Comparison of ENCODE assay signal across 14 cellular contexts in the genomic region with DNA sequence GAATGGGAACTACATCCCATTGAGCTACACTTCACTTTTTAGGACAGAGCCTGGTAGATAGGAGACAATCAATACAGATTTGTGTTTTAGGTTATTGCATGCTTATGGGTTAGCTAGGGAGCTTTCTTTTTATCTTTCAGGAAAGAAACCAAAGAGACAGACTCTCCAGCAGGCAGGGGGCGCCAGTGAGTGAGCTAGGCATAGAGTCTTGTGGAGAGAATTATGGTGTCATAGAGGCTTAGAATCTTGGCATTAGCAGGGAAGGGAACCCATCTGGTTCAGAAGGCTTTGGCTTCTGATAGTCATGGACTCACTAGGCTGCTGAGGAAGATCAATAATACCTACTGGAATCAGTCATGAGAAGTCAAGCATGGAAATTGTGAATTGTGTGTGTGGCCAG. TPM values are rescaled to one million over a fixed set of nuclear protein-coding genes. Genes with fewer than 3 reads are reported as not detected.
DNase-seq lines count a peak whose midpoint lies in the region; ATAC-seq and TF ChIP-seq lines count a peak whose summit lies in the region.
"Had no signal": no experiment of that assay in that cellular context is flagged by ENCODE, and none has a peak within 500 bp of the region (broad histone marks: within the 10 kb centered on the region; RNA-seq: fewer than 3 reads in every experiment).

A gene with protein sequence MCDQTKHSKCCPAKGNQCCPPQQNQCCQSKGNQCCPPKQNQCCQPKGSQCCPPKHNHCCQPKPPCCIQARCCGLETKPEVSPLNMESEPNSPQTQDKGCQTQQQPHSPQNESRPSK (plus strand): TSS at position 281 of the 400 bp plus-strand sequence. CDS start 6,101 bp downstream, outside the sequence.

- peak; percentile 2 for DNase-seq in NCI-H748 (lab: John Stamatoyannopoulos, UW; ENCODE audit: unreplicated experiment)
- DNase-seq in NCI-H748 treated with DMSO at 0.1 percent for 48 hours (lab: John Stamatoyannopoulos, UW), result no peak
- DNase-seq in HCT116 (ENCODE audit: low read depth, low spot score), result no peak
- peak; percentile 50 to 55 for DNase-seq in activated CD4-positive, alpha-beta T cell treated with anti-CD3 and anti-CD28 coated beads, Interleukin-2, amount 50 U/mL, for 48 hours
- DNase-seq in neural crest cell (ENCODE audit: low read depth, low spot score), result no peak
- DNase-seq in RKO (ENCODE audit: low spot score), result no peak
- DNase-seq: left ventricle myocardium inferior, NCI-H1048, upper lobe of right lung had no signal

- intact Hi-C loops in HCT116 (cut with micrococcal nuclease), result no loop called here

- no peaks in the 10 kb centered on the region for H3K27me3 Mint-ChIP-seq in neural crest cell (ENCODE audit: low read depth)

- H3K9me3 ChIP-seq in HCT116 (ENCODE audit: control insufficient read depth in 1 of 2, insufficient read depth in 1 of 2, low read depth in 1 of 2, low read length in 2 of 2), result no peaks in the 10 kb centered on the region
- H3K9me3 ChIP-seq in gastroesophageal sphincter, result no peaks in the 10 kb centered on the region
- H3K9me3 ChIP-seq: ascending aorta, esophagus muscularis mucosa, left ventricle myocardium inferior, upper lobe of right lung had no signal

- ATAC-seq in HCT116 (peak; percentile 62), GM18861 (IDR thresholded peaks at IDR 0.05; ENCODE audit: unreplicated experiment) (no peak), gastroesophageal sphincter (no peak)
- ATAC-seq: upper lobe of right lung had no signal

- no peaks in the 10 kb centered on the region for H3K36me3 Mint-ChIP-seq in neural crest cell (ENCODE audit: low read depth)

- H3K27ac Mint-ChIP-seq in neural crest cell (ENCODE audit: unreplicated experiment), result no peak within 1 kb of the TSS

- no peaks in the 10 kb centered on the region for H3K9me2 ChIP-seq in HCT116 (ENCODE audit: insufficient read depth)

- RAD21 ChIA-PET in HCT116 (lab: Charles Lee; ENCODE audit: low non-redundant PET in 1 of 2, low total read pairs in 2 of 2, uncharacterized antibody in 2 of 2, unreplicated experiment in 2 of 2), result interaction anchor here in 1 of 2 experiments (1.0 kb wide), 1 partner anchor 315 kb away, joined by 3 read pairs; no protein-coding TSS in a partner anchor

- peaks cover 10% of the 10 kb centered on the region; the same call in 1 of the 2 replicates for H3K27me3 ChIP-seq in HCT116 (ENCODE audit: insufficient read depth, low read length)
- no peaks in the 10 kb centered on the region for H3K27me3 ChIP-seq in gastroesophageal sphincter
- H3K27me3 ChIP-seq: ascending aorta, esophagus muscularis mucosa, upper lobe of right lung had no signal

- H3K36me3 ChIP-seq in HCT116 (ENCODE audit: control insufficient read depth in 1 of 2, insufficient read depth in 2 of 2, low read length in 2 of 2) (no peaks in the 10 kb centered on the region), gastroesophageal sphincter (no peaks in the 10 kb centered on the region)
- H3K36me3 ChIP-seq: ascending aorta, esophagus muscularis mucosa, left ventricle myocardium inferior, upper lobe of right lung had no signal

- H3K9me3 Mint-ChIP-seq in neural crest cell, result peaks cover 9% of the 10 kb centered on the region

- TF ChIP-seq POLR2A in HCT116 (IDR thresholded peaks at IDR 0.05; ENCODE audit: borderline replicate concordance, extremely low read depth, insufficient read depth, insufficient read length), result no peak
- no peak for TF ChIP-seq POLR2A in gastroesophageal sphincter (IDR thresholded peaks at IDR 0.05)

- TF ChIP-seq CTCF in HCT116 (IDR thresholded peaks at IDR 0.05 in 2 of 3, conservative IDR thresholded peaks at IDR 0.05 in 1 of 3; ENCODE audit: borderline replicate concordance in 1 of 3, insufficient read depth in 1 of 3, low read depth in 2 of 3, low read length in 2 of 3), result peak; percentile 16 to 65 (median 57); a peak in 5 of 6 replicates
- peak; percentile 18 for TF ChIP-seq CTCF in neural crest cell (conservative IDR thresholded peaks at IDR 0.05)
- TF ChIP-seq CTCF in gastroesophageal sphincter (IDR thresholded peaks at IDR 0.05), result no peak

- WGBS in gastroesophageal sphincter (ENCODE audit: low coverage in 1 of 2), 2 donors, result 0 to 14% methylated on average over 1 of the region's 1 CpG

- no peak within 1 kb of the TSS for H3K9ac ChIP-seq in HCT116 (ENCODE audit: low read length)
- H3K9ac ChIP-seq: parathyroid adenoma had no signal

- H3K4me1 ChIP-seq in HCT116 (ENCODE audit: control insufficient read depth in 1 of 2, insufficient read depth in 2 of 2, low read length in 2 of 2) (no peaks in the 10 kb centered on the region), gastroesophageal sphincter (no peaks in the 10 kb centered on the region)
- H3K4me1 ChIP-seq: ascending aorta, left ventricle myocardium inferior, parathyroid adenoma, upper lobe of right lung had no signal

- BruUV-seq in HCT116 (replicated peaks; lab: Mats Ljungman, UMichigan), result no TSS peak

- no peaks in the 10 kb centered on the region for H4K20me1 ChIP-seq in HCT116 (ENCODE audit: insufficient read depth)

- no peaks in the 10 kb centered on the region for H3K79me2 ChIP-seq in HCT116 (ENCODE audit: insufficient read depth, low read length)
- H3K79me2 ChIP-seq: parathyroid adenoma had no signal

- H3K4me2 ChIP-seq in HCT116 (ENCODE audit: low read length), result no peak within 1 kb of the TSS

- H3K4me1 Mint-ChIP-seq in neural crest cell, result no peaks in the 10 kb centered on the region

- H3K4me3 ChIP-seq in HCT116 (replicated peaks in 1 of 2; ENCODE audit: low read depth in 1 of 2, low read length in 2 of 2) (no peak within 1 kb of the TSS), gastroesophageal sphincter (no peak within 1 kb of the TSS)
- H3K4me3 ChIP-seq: ascending aorta, esophagus muscularis mucosa, left ventricle myocardium inferior, upper lobe of right lung had no signal

- POLR2A ChIA-PET in HCT116 (lab: Charles Lee), result no interaction called here

- no peak within 1 kb of the TSS for H2AFZ ChIP-seq in HCT116 (ENCODE audit: low read depth, low read length, poor library complexity, severe bottlenecking)
- H2AFZ ChIP-seq: parathyroid adenoma had no signal

- H3K4me3 Mint-ChIP-seq in neural crest cell, result no peak within 1 kb of the TSS

- TF ChIP-seq EP300 in gastroesophageal sphincter (IDR thresholded peaks at IDR 0.05), result no peak

- TF ChIP-seq RAD21 in HCT116 (IDR thresholded peaks at IDR 0.05; ENCODE audit: low read depth), result peak; percentile 42

- CTCF ChIA-PET in HCT116 (lab: Charles Lee), result interaction anchor here (0.6 to 2.0 kb wide), 8 partner anchors 9 to 318 kb away, joined by 3 to 25 read pairs (median 4); no protein-coding TSS in a partner anchor

- H3K27ac ChIP-seq in HCT116 (ENCODE audit: low read depth, low read length) (no peak within 1 kb of the TSS), gastroesophageal sphincter (no peak within 1 kb of the TSS)
- H3K27ac ChIP-seq: ascending aorta, esophagus muscularis mucosa, left ventricle myocardium inferior, parathyroid adenoma, upper lobe of right lung had no signal

TF ChIP-seq in HCT116, 20 proteins besides CTCF, POLR2A, EP300 and RAD21:
- no peak for TF ChIP-seq EGR1 (IDR thresholded peaks at IDR 0.05; ENCODE audit: low read depth)
- TF ChIP-seq, protein P1, sequence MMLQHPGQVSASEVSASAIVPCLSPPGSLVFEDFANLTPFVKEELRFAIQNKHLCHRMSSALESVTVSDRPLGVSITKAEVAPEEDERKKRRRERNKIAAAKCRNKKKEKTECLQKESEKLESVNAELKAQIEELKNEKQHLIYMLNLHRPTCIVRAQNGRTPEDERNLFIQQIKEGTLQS (IDR thresholded peaks at IDR 0.05), result no peak
- TF ChIP-seq EZH2phosphoT487 (IDR thresholded peaks at IDR 0.05; ENCODE audit: borderline replicate concordance), result no peak
- TF ChIP-seq ZFX (IDR thresholded peaks at IDR 0.05), result no peak
- TF ChIP-seq SIN3A (IDR thresholded peaks at IDR 0.05; ENCODE audit: low read depth), result no peak
- TF ChIP-seq, protein P2, sequence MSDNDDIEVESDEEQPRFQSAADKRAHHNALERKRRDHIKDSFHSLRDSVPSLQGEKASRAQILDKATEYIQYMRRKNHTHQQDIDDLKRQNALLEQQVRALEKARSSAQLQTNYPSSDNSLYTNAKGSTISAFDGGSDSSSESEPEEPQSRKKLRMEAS (IDR thresholded peaks at IDR 0.05), result no peak
- no peak for TF ChIP-seq CBX3 (IDR thresholded peaks at IDR 0.05; ENCODE audit: low read depth)
- TF ChIP-seq, protein P3, sequence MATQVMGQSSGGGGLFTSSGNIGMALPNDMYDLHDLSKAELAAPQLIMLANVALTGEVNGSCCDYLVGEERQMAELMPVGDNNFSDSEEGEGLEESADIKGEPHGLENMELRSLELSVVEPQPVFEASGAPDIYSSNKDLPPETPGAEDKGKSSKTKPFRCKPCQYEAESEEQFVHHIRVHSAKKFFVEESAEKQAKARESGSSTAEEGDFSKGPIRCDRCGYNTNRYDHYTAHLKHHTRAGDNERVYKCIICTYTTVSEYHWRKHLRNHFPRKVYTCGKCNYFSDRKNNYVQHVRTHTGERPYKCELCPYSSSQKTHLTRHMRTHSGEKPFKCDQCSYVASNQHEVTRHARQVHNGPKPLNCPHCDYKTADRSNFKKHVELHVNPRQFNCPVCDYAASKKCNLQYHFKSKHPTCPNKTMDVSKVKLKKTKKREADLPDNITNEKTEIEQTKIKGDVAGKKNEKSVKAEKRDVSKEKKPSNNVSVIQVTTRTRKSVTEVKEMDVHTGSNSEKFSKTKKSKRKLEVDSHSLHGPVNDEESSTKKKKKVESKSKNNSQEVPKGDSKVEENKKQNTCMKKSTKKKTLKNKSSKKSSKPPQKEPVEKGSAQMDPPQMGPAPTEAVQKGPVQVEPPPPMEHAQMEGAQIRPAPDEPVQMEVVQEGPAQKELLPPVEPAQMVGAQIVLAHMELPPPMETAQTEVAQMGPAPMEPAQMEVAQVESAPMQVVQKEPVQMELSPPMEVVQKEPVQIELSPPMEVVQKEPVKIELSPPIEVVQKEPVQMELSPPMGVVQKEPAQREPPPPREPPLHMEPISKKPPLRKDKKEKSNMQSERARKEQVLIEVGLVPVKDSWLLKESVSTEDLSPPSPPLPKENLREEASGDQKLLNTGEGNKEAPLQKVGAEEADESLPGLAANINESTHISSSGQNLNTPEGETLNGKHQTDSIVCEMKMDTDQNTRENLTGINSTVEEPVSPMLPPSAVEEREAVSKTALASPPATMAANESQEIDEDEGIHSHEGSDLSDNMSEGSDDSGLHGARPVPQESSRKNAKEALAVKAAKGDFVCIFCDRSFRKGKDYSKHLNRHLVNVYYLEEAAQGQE (IDR thresholded peaks at IDR 0.05; ENCODE audit: low read depth), result no peak
- TF ChIP-seq SRF (IDR thresholded peaks at IDR 0.05; ENCODE audit: low read depth), result no peak
- TF ChIP-seq TCF7L2 (IDR thresholded peaks at IDR 0.05; ENCODE audit: borderline replicate concordance, extremely low read depth, insufficient read depth, insufficient read length), result no peak

RNA-seq across cellular contexts. Expression of the gene that starts here (rescaled TPM):
- total RNA-seq in HCT116 (2021; ENCODE audit: unreplicated experiment) (not detected), neural crest cell (not detected in 2 replicates), gastroesophageal sphincter (not detected)
- 0.10 TPM in 1 of 2 replicates, not detected in the other for polyA plus RNA-seq in HCT116 (2012)
- total RNA-seq: ascending aorta, esophagus muscularis mucosa, left ventricle myocardium inferior, upper lobe of right lung had no signal

Comparison
In these comparisons a context has a peak if more than half of its experiments do, and no peak if none do; other contexts are left out.
1. DNase-seq: peak in NCI-H748 (single experiment) and activated CD4-positive, alpha-beta T cell treated with anti-CD3 and anti-CD28 coated beads, Interleukin-2, amount 50 U/mL, for 48 hours (2 of 2); none in NCI-H748 treated with DMSO at 0.1 percent for 48 hours (single experiment), HCT116 (single experiment), neural crest cell (single experiment) and RKO (single experiment).
2. Peak in ATAC-seq in HCT116; RNA of the gene not detected or under 1 TPM.
3. CTCF ChIP-seq: peak in HCT116 (3 of 3) and neural crest cell (single experiment); none in gastroesophageal sphincter (0 of 4).